ENCODE assay signal across 1 cellular context in genomic region chr1:20507564-20508410, GRCh38.
A peak's percentile ranks its signal among the peaks of the same experiment; 100 is the strongest.
TF ChIP-seq lines count a peak whose summit lies in the region.

TSS of gene MUL1 (minus strand) at chr1:20508151. CDS start at chr1:20508024, 127 bp downstream.

TF ChIP-seq in K562, 482 proteins besides CTCF, POLR2A, EP300 and RAD21 (continued from another document and continues in another):
- TF ChIP-seq PREB (CRISPR knock-in tag; IDR thresholded peaks at IDR 0.05) (no peak), THRA (IDR thresholded peaks at IDR 0.05) (no peak), SREBF2 (CRISPR knock-in tag; IDR thresholded peaks at IDR 0.05) (no peak), SLC30A9 (CRISPR knock-in tag; IDR thresholded peaks at IDR 0.05) (no peak), THAP12 (CRISPR knock-in tag; IDR thresholded peaks at IDR 0.05) (peak; percentile 84), BCLAF1 (IDR thresholded peaks at IDR 0.05; ENCODE audit: borderline replicate concordance in 1 of 2, control insufficient read depth in 1 of 2, low read depth in 2 of 2, low read length in 1 of 2) (no peak), NCOR1 (IDR thresholded peaks at IDR 0.05) (no peak), MYNN (IDR thresholded peaks at IDR 0.05) (no peak), MYNN (CRISPR knock-in tag; IDR thresholded peaks at IDR 0.05) (no peak), HDAC1 (IDR thresholded peaks at IDR 0.05) (peak in 1 of 2 experiments; percentile 95; a peak in 2 of 4 replicates), HIVEP1 (CRISPR knock-in tag; IDR thresholded peaks at IDR 0.05) (no peak), ILF3 (IDR thresholded peaks at IDR 0.05; ENCODE audit: borderline replicate concordance) (no peak), ZNF778 (CRISPR knock-in tag; IDR thresholded peaks at IDR 0.05) (no peak), TCF7 (IDR thresholded peaks at IDR 0.05; ENCODE audit: borderline replicate concordance) (no peak), HSF4 (CRISPR knock-in tag; IDR thresholded peaks at IDR 0.05; ENCODE audit: borderline replicate concordance) (no peak), ZNF24 (IDR thresholded peaks at IDR 0.05) (no peak), ZNF175 (CRISPR knock-in tag; IDR thresholded peaks at IDR 0.05; ENCODE audit: low read depth) (no peak), LEF1 (IDR thresholded peaks at IDR 0.05) (no peak), SMARCC2 (IDR thresholded peaks at IDR 0.05; ENCODE audit: low read depth) (no peak), THRB (CRISPR knock-in tag; conservative IDR thresholded peaks at IDR 0.05) (0 out of 2 replicates have a peak, but pooled peaks have one; percentile 2), MIER1 (IDR thresholded peaks at IDR 0.05; ENCODE audit: low read depth) (no peak), ZZZ3 (IDR thresholded peaks at IDR 0.05) (no peak; the same call in 1 of the 2 replicates), ZNF436 (CRISPR knock-in tag; IDR thresholded peaks at IDR 0.05) (no peak), TFAP4 (CRISPR knock-in tag; IDR thresholded peaks at IDR 0.05; ENCODE audit: borderline replicate concordance) (peak; percentile 73), ZNF23 (CRISPR knock-in tag; IDR thresholded peaks at IDR 0.05) (no peak), SRSF7 (optimal IDR thresholded peaks at IDR 0.05; ENCODE audit: low read depth, low read length) (no peak), STAT6 (CRISPR knock-in tag; IDR thresholded peaks at IDR 0.05) (no peak), KAT2B (IDR thresholded peaks at IDR 0.05; ENCODE audit: low read depth, low read length) (no peak), NCOA2 (IDR thresholded peaks at IDR 0.05; ENCODE audit: partially characterized antibody in 2 of 2) (no peak), NR4A1 (CRISPR knock-in tag; IDR thresholded peaks at IDR 0.05) (no peak), NR4A1 (tag; IDR thresholded peaks at IDR 0.05) (no peak), TCF15 (CRISPR knock-in tag; IDR thresholded peaks at IDR 0.05) (no peak), ZNF695 (CRISPR knock-in tag; IDR thresholded peaks at IDR 0.05) (no peak), ZNF79 (CRISPR knock-in tag; IDR thresholded peaks at IDR 0.05; ENCODE audit: low read depth) (no peak), CLOCK (CRISPR knock-in tag; IDR thresholded peaks at IDR 0.05; ENCODE audit: borderline replicate concordance) (no peak), SMARCA5 (IDR thresholded peaks at IDR 0.05) (no peak), RBFOX2 (IDR thresholded peaks at IDR 0.05; ENCODE audit: low read depth, low read length) (peak; percentile 90), EZH2 (IDR thresholded peaks at IDR 0.05; ENCODE audit: borderline replicate concordance, low read depth, low read length) (no peak), RCOR1 (IDR thresholded peaks at IDR 0.05; ENCODE audit: borderline replicate concordance in 1 of 2, low read depth in 2 of 2, low read length in 2 of 2) (no peak; a peak in 1 of 4 replicates), ZNF253 (CRISPR knock-in tag; conservative IDR thresholded peaks at IDR 0.05) (no peak), KDM2B (CRISPR knock-in tag; IDR thresholded peaks at IDR 0.05) (no peak), RERE (CRISPR knock-in tag; IDR thresholded peaks at IDR 0.05; ENCODE audit: borderline replicate concordance) (no peak), ELF1 (tag; IDR thresholded peaks at IDR 0.05) (peak; percentile 97), WHSC1 (IDR thresholded peaks at IDR 0.05; ENCODE audit: low read length) (no peak), TFAM (CRISPR knock-in tag; conservative IDR thresholded peaks at IDR 0.05) (no peak)
